8 cellular contexts compared by ENCODE assay signal in genomic region chr22:37198290-37199102, GRCh38. TPM values are rescaled to one million over a fixed set of nuclear protein-coding genes. Genes with fewer than 3 reads are reported as not detected.
DNase-seq lines count a peak whose midpoint lies in the region; ATAC-seq and TF ChIP-seq lines count a peak whose summit lies in the region.

No MANE protein-coding gene starts in this region.

- POLR2A ChIA-PET in CD8-positive, alpha-beta T cell (lab: Charles Lee) = interaction anchor here (0.6 to 5.1 kb wide), 28 partner anchors 12 to 123 kb away, joined by 3 to 44 read pairs (median 4); partner anchors contain the start of genes IL2RB and RAC2

- CTCF ChIA-PET in CD8-positive, alpha-beta T cell (lab: Charles Lee) = interaction anchor here (0.6 to 6.6 kb wide), 43 partner anchors 11 to 254 kb away, joined by 3 to 89 read pairs (median 7); partner anchors contain the start of genes IL2RB and RAC2

- H3F3A ChIP-seq in GM23338 (replicated peaks; ENCODE audit: low read depth) = no peaks in the 10 kb centered on the region

- no peaks in the 10 kb centered on the region for H3K79me2 ChIP-seq in GM23338 (replicated peaks; ENCODE audit: insufficient read depth)

- no peaks in the 10 kb centered on the region for H3K27me3 ChIP-seq in CD8-positive, alpha-beta T cell (ENCODE audit: insufficient read depth, low read length)
- H3K27me3 ChIP-seq in GM23338 (ENCODE audit: insufficient read depth) = no peaks in the 10 kb centered on the region

- DNase-seq in CD8-positive, alpha-beta T cell = peak; percentile 82 to 97 (median 91)
- peak; percentile 82 for DNase-seq in GM23338 (ENCODE audit: low spot score)
- DNase-seq in NCI-H2171 treated with DMSO at 0.1 percent for 48 hours (lab: John Stamatoyannopoulos, UW) = peak; percentile 67
- DNase-seq in activated CD4-positive, alpha-beta T cell treated with anti-CD3 and anti-CD28 coated beads for 4 hours = peak; percentile 87 to 94
- DNase-seq in chondrocyte (ENCODE audit: low spot score) = peak; percentile 59
- DNase-seq in kidney glomerular epithelial cell (lab: John Stamatoyannopoulos, UW) = peak; percentile 53
- peak; percentile 95 for DNase-seq in stimulated activated CD4-positive, alpha-beta T cell treated with anti-CD3 and anti-CD28 coated beads, Interleukin-15, amount 100 ng/mL, for 24 hours

- H3K27ac ChIP-seq in CD8-positive, alpha-beta T cell (ENCODE audit: low read depth, low read length) = peak overlapping the region; percentile 67
- H3K27ac ChIP-seq in GM23338 (ENCODE audit: low read depth) = no peak overlapping the region

- H3K4me2 ChIP-seq in GM23338 = peak overlapping the region; percentile 92

- peak; percentile 87 for TF ChIP-seq CTCF in CD8-positive, alpha-beta T cell (IDR thresholded peaks at IDR 0.05)
- peak; percentile 51 to 71 for TF ChIP-seq CTCF in GM23338 (conservative IDR thresholded peaks at IDR 0.05; ENCODE audit: low read depth in 2 of 2)
- peak; percentile 99 for TF ChIP-seq CTCF in chondrocyte (IDR thresholded peaks at IDR 0.05)

- peak overlapping the region; percentile 93 for H2AFZ ChIP-seq in GM23338

- H3K36me3 ChIP-seq in CD8-positive, alpha-beta T cell (ENCODE audit: insufficient read depth, low read length) = no peaks in the 10 kb centered on the region
- H3K36me3 ChIP-seq in GM23338 (ENCODE audit: insufficient read depth) = no peaks in the 10 kb centered on the region

- H3K9me3 ChIP-seq in CD8-positive, alpha-beta T cell (ENCODE audit: low read length) = no peaks in the 10 kb centered on the region

- no peaks in the 10 kb centered on the region for H3K9me3 Mint-ChIP-seq in CD8-positive, alpha-beta T cell
- peaks cover 3% of the 10 kb centered on the region for H3K9me3 Mint-ChIP-seq in GM23338
- no peaks in the 10 kb centered on the region for H3K9me3 Mint-ChIP-seq in chondrocyte (ENCODE audit: low read depth)

- H3K9me2 ChIP-seq in GM23338 (ENCODE audit: insufficient read depth) = no peaks in the 10 kb centered on the region

- peak overlapping the region; percentile 57 for H3K4me3 ChIP-seq in CD8-positive, alpha-beta T cell (ENCODE audit: low read depth, low read length)
- peak overlapping the region; percentile 75 for H3K4me3 ChIP-seq in GM23338

- peak; percentile 34 for ATAC-seq in CD8-positive, alpha-beta T cell
- ATAC-seq in GM23338 = peak; percentile 52
- no peak for ATAC-seq in HG02852 (IDR thresholded peaks at IDR 0.05; ENCODE audit: unreplicated experiment)

- peaks cover 72% of the 10 kb centered on the region for H3K4me1 Mint-ChIP-seq in CD8-positive, alpha-beta T cell (ENCODE audit: low read depth)
- H3K4me1 Mint-ChIP-seq in GM23338 (peaks cover 15% of the 10 kb centered on the region), chondrocyte (ENCODE audit: low read depth) (peaks cover 17% of the 10 kb centered on the region)

- peak overlapping the region; percentile 85 for H3K4me3 Mint-ChIP-seq in CD8-positive, alpha-beta T cell
- peak overlapping the region; percentile 79 for H3K4me3 Mint-ChIP-seq in GM23338
- H3K4me3 Mint-ChIP-seq in chondrocyte (ENCODE audit: unreplicated experiment) = peak overlapping the region; percentile 80

- intact Hi-C loops in CD8-positive, alpha-beta T cell (cut with DNase I, micrococcal nuclease) = loop anchor here (1.0 to 5.0 kb wide), 21 partner anchors 12 to 422 kb away; partner anchors contain the start of genes GGA1 (in 1 of the 2), IFT27 (in 1 of the 2), IL2RB (in 1 of the 2) and KCTD17 (in 1 of the 2)

- H3K27me3 Mint-ChIP-seq in CD8-positive, alpha-beta T cell (ENCODE audit: low read depth) = no peaks in the 10 kb centered on the region
- H3K27me3 Mint-ChIP-seq in GM23338 (ENCODE audit: insufficient read depth, low read depth, poor library complexity) = peaks cover 9% of the 10 kb centered on the region
- H3K27me3 Mint-ChIP-seq in chondrocyte (ENCODE audit: low read depth) = no peaks in the 10 kb centered on the region

- no peaks in the 10 kb centered on the region for H3K36me3 Mint-ChIP-seq in CD8-positive, alpha-beta T cell
- H3K36me3 Mint-ChIP-seq in GM23338 (ENCODE audit: low read depth) (peaks cover 11% of the 10 kb centered on the region), chondrocyte (ENCODE audit: low read depth) (no peaks in the 10 kb centered on the region)

- H3K4me1 ChIP-seq in CD8-positive, alpha-beta T cell (ENCODE audit: insufficient read depth, low read length) = peaks cover 61% of the 10 kb centered on the region
- peaks cover 8% of the 10 kb centered on the region; the same call in 1 of the 2 replicates for H3K4me1 ChIP-seq in GM23338 (ENCODE audit: insufficient read depth)

- H3K27ac Mint-ChIP-seq in CD8-positive, alpha-beta T cell = peak overlapping the region; percentile 95
- peak overlapping the region; percentile 75; the same call in 1 of the 2 replicates for H3K27ac Mint-ChIP-seq in GM23338
- peak overlapping the region; percentile 92 for H3K27ac Mint-ChIP-seq in chondrocyte (ENCODE audit: unreplicated experiment)

- H4K20me1 ChIP-seq in GM23338 (replicated peaks; ENCODE audit: insufficient read depth) = no peaks in the 10 kb centered on the region

TF ChIP-seq in GM23338, 12 proteins besides CTCF, POLR2A, EP300 and RAD21 (continues in another document):
- TF ChIP-seq ZNF462 (CRISPR knock-in tag; IDR thresholded peaks at IDR 0.05) = no peak

RNA-seq across cellular contexts. Expression of gene C1QTNF6, which starts 10.4 kb away (rescaled TPM):
- 10 to 100 TPM; 12.0 to 12.9 TPM for total RNA-seq in CD8-positive, alpha-beta T cell
- total RNA-seq in GM23338 (2014; rRNA removed; shearing (Covaris generic)) = 2.3 and 2.6 TPM in 2 replicates
- 0.97 and 1.7 TPM in 2 replicates for polyA plus RNA-seq in GM23338 (2016; fragmentation: Nextera tagmentation; extraction: Ambion mirVana)
- 11.3 to 27.7 TPM (median 14.6 TPM) in 3 replicates for total RNA-seq in chondrocyte

RNA-seq across cellular contexts. Expression of gene SSTR3, which starts 13.8 kb away (rescaled TPM):
- 1 to 10 TPM; 2.6 to 3.1 TPM for total RNA-seq in CD8-positive, alpha-beta T cell
- total RNA-seq in GM23338 (2014; rRNA removed; shearing (Covaris generic)) = 0.04 and 0.66 TPM in 2 replicates
- 0.10 TPM in 1 of 2 replicates, not detected in the other for polyA plus RNA-seq in GM23338 (2016; fragmentation: Nextera tagmentation; extraction: Ambion mirVana)
- not detected in 3 replicates for total RNA-seq in chondrocyte

RNA-seq across cellular contexts. Expression of gene RAC2, which starts 45.6 kb away (rescaled TPM):
- total RNA-seq in CD8-positive, alpha-beta T cell = 100 to 1,000 TPM; 152 to 159 TPM
- total RNA-seq in GM23338 (2014; rRNA removed; shearing (Covaris generic)) = 2.7 and 3.8 TPM in 2 replicates
- polyA plus RNA-seq in GM23338 (2016; fragmentation: Nextera tagmentation; extraction: Ambion mirVana) = 2.4 and 3.1 TPM in 2 replicates
- total RNA-seq in chondrocyte = 0.20 TPM in 1 of 3 replicates, not detected in the others

RNA-seq across cellular contexts. Expression of gene IL2RB, which starts 48.8 kb away (rescaled TPM):
- 100 to 1,000 TPM; 121 to 129 TPM for total RNA-seq in CD8-positive, alpha-beta T cell
- 1.0 and 4.8 TPM in 2 replicates for total RNA-seq in GM23338 (2014; rRNA removed; shearing (Covaris generic))
- 0.36 and 0.90 TPM in 2 replicates for polyA plus RNA-seq in GM23338 (2016; fragmentation: Nextera tagmentation; extraction: Ambion mirVana)
- total RNA-seq in chondrocyte = 0.37 TPM in 1 of 3 replicates, not detected in the others

Comparison
In these comparisons a context has a peak if more than half of its experiments do, and no peak if none do; other contexts are left out.
1. RNA of gene RAC2, which starts 45.6 kb away (total RNA-seq): 152 to 159 TPM in CD8-positive, alpha-beta T cell; 2.7 to 3.8 TPM in GM23338 and 0.20 TPM in chondrocyte; every median in the first group is over 10 times any median in the second.
2. Peak in every context shown above with its lines, with median percentiles within 50 percentile points of each other: DNase-seq, H3K27ac Mint-ChIP-seq, H3K4me3 Mint-ChIP-seq and CTCF ChIP-seq.